ENCODE assay signal across 23 cellular contexts in genomic region chr4:33162122-33162521, GRCh38.
"Had no signal": no experiment of that assay in that cellular context is flagged by ENCODE, and none has a peak within 500 bp of the region (broad histone marks: within the 10 kb centered on the region; RNA-seq: fewer than 3 reads in every experiment).

No MANE protein-coding gene starts in this region.

- ATAC-seq: effector memory CD8-positive, alpha-beta T cell; foreskin keratinocyte; gastroesophageal sphincter; heart left ventricle; left lung; naive thymus-derived CD4-positive, alpha-beta T cell; right lobe of liver; stimulated activated effector memory CD8-positive, alpha-beta T cell treated with anti-CD3 and anti-CD28 coated beads, Interleukin-12 subunit alpha, Interleukin-12 subunit beta, amount 100 ng/mL, for 72 hours had no signal

- DNase-seq: cortex of kidney; effector memory CD8-positive, alpha-beta T cell; erythroblast; esophagus squamous epithelium; heart left ventricle; left cardiac atrium; left lung; mesenchymal stem cell; midbrain; naive thymus-derived CD4-positive, alpha-beta T cell; right lobe of liver; stimulated activated CD4-positive, alpha-beta T cell treated with anti-CD3 and anti-CD28 coated beads, Interleukin-2, amount 100 ng/mL, for 24 hours; stimulated activated CD4-positive, alpha-beta T cell treated with anti-CD3 and anti-CD28 coated beads, Interleukin-4, amount 100 ng/mL, for 24 hours; stimulated activated naive CD4-positive, alpha-beta T cell treated with Interleukin-2 at 50 U/mL for 16 hours; stomach; testis; tibial artery had no signal

- H3K4me3 ChIP-seq: esophagus squamous epithelium, gastroesophageal sphincter, heart left ventricle, hepatocyte, left lung, neural progenitor cell, right lobe of liver, stomach, testis, tibial artery had no signal

- H3K4me1 ChIP-seq: esophagus squamous epithelium, foreskin keratinocyte, gastroesophageal sphincter, heart left ventricle, left lung, neural progenitor cell, parathyroid adenoma, right lobe of liver, stomach, testis, tibial artery had no signal

- H3K36me3 ChIP-seq: esophagus squamous epithelium, gastroesophageal sphincter, heart left ventricle, left lung, neural progenitor cell, right lobe of liver, stomach, tibial artery had no signal

- H3K79me2 ChIP-seq: hepatocyte, parathyroid adenoma had no signal

- H3K27me3 ChIP-seq: esophagus squamous epithelium, foreskin keratinocyte, gastroesophageal sphincter, heart left ventricle, hepatocyte, left lung, neural progenitor cell, right lobe of liver, stomach, testis, tibial artery had no signal

- H3K27ac ChIP-seq: esophagus squamous epithelium, foreskin keratinocyte, gastroesophageal sphincter, heart left ventricle, hepatocyte, left lung, neural progenitor cell, parathyroid adenoma, right lobe of liver, stomach, testis, tibial artery had no signal

- H3K4me2 ChIP-seq: hepatocyte, neural progenitor cell had no signal

- H3K9me3 ChIP-seq: esophagus squamous epithelium, left lung, right lobe of liver, stomach, testis, tibial artery had no signal

- H3K9ac ChIP-seq: neural progenitor cell, parathyroid adenoma had no signal
